ENCODE assay signal across 9 cellular contexts in genomic region chr10:75191821-75192568, GRCh38. TPM values are rescaled to one million over a fixed set of nuclear protein-coding genes. Genes with fewer than 3 reads are reported as not detected.
A peak's percentile ranks its signal among the peaks of the same experiment; 100 is the strongest.
DNase-seq lines count a peak whose midpoint lies in the region; ATAC-seq and TF ChIP-seq lines count a peak whose summit lies in the region.
"Had no signal": no experiment of that assay in that cellular context is flagged by ENCODE, and none has a peak within 500 bp of the region (broad histone marks: within the 10 kb centered on the region; RNA-seq: fewer than 3 reads in every experiment).

No MANE protein-coding gene starts in this region.

- DNase-seq in LHCN-M2 (ENCODE audit: low read depth) (peak; percentile 89), body of pancreas (peak; percentile 52 to 79 (median 65)), left lobe of liver (ENCODE audit: low spot score) (peak; percentile 70), upper lobe of left lung (peak; percentile 60 to 80), OCI-LY7 (ENCODE audit: low spot score) (no peak), SJCRH30 (no peak), C1 segment of cervical spinal cord (lab: John Stamatoyannopoulos, UW) (no peak)
- no peak for DNase-seq in activated CD4-positive, CD25-positive, alpha-beta regulatory T cell treated with anti-CD3 and anti-CD28 coated beads, Interleukin-2, amount 50 U/mL, for 72 hours
- DNase-seq: activated B cell treated with CpG ODN at 0.5 μM for 24 hours had no signal

- H3K4me1 ChIP-seq in body of pancreas (peaks cover 26% of the 10 kb centered on the region), upper lobe of left lung (peaks cover 6 to 23% (median 12%) of the 10 kb centered on the region in 4 donors), OCI-LY7 (ENCODE audit: insufficient read depth, low read length, poor library complexity, severe bottlenecking) (peaks cover 4% of the 10 kb centered on the region), SJCRH30 (no peaks in the 10 kb centered on the region)

- intact Hi-C loops in body of pancreas (cut with DNase I): no loop called here
- intact Hi-C loops in OCI-LY7 (cut with micrococcal nuclease; ENCODE audit: unreplicated experiment): no loop called here

- H3K27ac ChIP-seq in body of pancreas (peak overlapping the region in 3 of 4 donors; percentile 50 to 83 (median 70)), upper lobe of left lung (peak overlapping the region; percentile 23 to 46 (median 40)), OCI-LY7 (ENCODE audit: low read depth, low read length, poor library complexity, severe bottlenecking) (no peak overlapping the region), SJCRH30 (no peak overlapping the region)

- peak in 1 of 4 donors; percentile 38 for TF ChIP-seq EP300 in upper lobe of left lung (IDR thresholded peaks at IDR 0.05)

- H4K20me1 ChIP-seq in OCI-LY7 (ENCODE audit: insufficient read depth, low read length): no peaks in the 10 kb centered on the region

- TF ChIP-seq POLR2A in body of pancreas (IDR thresholded peaks at IDR 0.05) (no peak), upper lobe of left lung (IDR thresholded peaks at IDR 0.05) (peak in 1 of 4 donors; percentile 21)

- BruUV-seq in OCI-LY7 (replicated peaks; lab: Mats Ljungman, UMichigan): no TSS peak

- H3K36me3 ChIP-seq in body of pancreas (replicated peaks in 1 of 2; ENCODE audit: insufficient read depth in 1 of 2, low read depth in 2 of 2): no peaks in the 10 kb centered on the region
- no peaks in the 10 kb centered on the region for H3K36me3 ChIP-seq in upper lobe of left lung
- H3K36me3 ChIP-seq in OCI-LY7 (ENCODE audit: insufficient read depth, low read length): no peaks in the 10 kb centered on the region
- no peaks in the 10 kb centered on the region for H3K36me3 ChIP-seq in SJCRH30

- no peaks in the 10 kb centered on the region for H3K9me2 ChIP-seq in OCI-LY7 (ENCODE audit: insufficient read depth, low read length)

- CTCF ChIA-PET in OCI-LY7 (lab: Charles Lee; ENCODE audit: unreplicated experiment): no interaction called here

- TF ChIP-seq CTCF in body of pancreas (IDR thresholded peaks at IDR 0.05) (peak in 3 of 7 experiments; percentile 12 to 19 (median 14)), upper lobe of left lung (IDR thresholded peaks at IDR 0.05) (no peak), OCI-LY7 (conservative IDR thresholded peaks at IDR 0.05; ENCODE audit: low read length) (no peak)

- WGBS in body of pancreas, 2 donors: 12 to 16% methylated on average over 10 of the region's 10 CpGs
- WGBS in upper lobe of left lung, 2 donors: 42 to 62% methylated on average over 10 of the region's 10 CpGs

- no peak overlapping the region for H3K4me2 ChIP-seq in OCI-LY7 (ENCODE audit: low read length)

- H3K79me2 ChIP-seq in OCI-LY7 (ENCODE audit: insufficient read depth, low read depth, low read length): no peaks in the 10 kb centered on the region

- no peaks in the 10 kb centered on the region for H3K27me3 ChIP-seq in body of pancreas
- no peaks in the 10 kb centered on the region for H3K27me3 ChIP-seq in upper lobe of left lung
- H3K27me3 ChIP-seq in SJCRH30: no peaks in the 10 kb centered on the region

- ATAC-seq in body of pancreas: peak; percentile 89
- ATAC-seq in left lobe of liver: peak; percentile 95
- ATAC-seq in upper lobe of left lung (ENCODE audit: low FRiP score in 2 of 2): peak; percentile 73 to 93

- POLR2A ChIA-PET in OCI-LY7 (lab: Charles Lee): no interaction called here

- H2AFZ ChIP-seq in OCI-LY7 (ENCODE audit: low read length): no peak overlapping the region

- H3K9me3 ChIP-seq in body of pancreas: no peaks in the 10 kb centered on the region
- H3K9me3 ChIP-seq in upper lobe of left lung: no peaks in the 10 kb centered on the region
- H3K9me3 ChIP-seq in OCI-LY7 (ENCODE audit: low read length): no peaks in the 10 kb centered on the region
- no peaks in the 10 kb centered on the region for H3K9me3 ChIP-seq in SJCRH30 (replicated peaks)

- H3K4me3 ChIP-seq in body of pancreas (no peak overlapping the region), upper lobe of left lung (no peak overlapping the region), OCI-LY7 (ENCODE audit: low read depth, low read length, poor library complexity, severe bottlenecking) (no peak overlapping the region), SJCRH30 (no peak overlapping the region)

RNA-seq across cellular contexts. Expression of gene VDAC2, which starts 18.6 kb away (rescaled TPM):
- 194 and 196 TPM in 2 replicates for total RNA-seq in LHCN-M2 (2014; rRNA removed)
- polyA plus RNA-seq in LHCN-M2 (2012): 218 TPM
- 10 to 100 TPM; 52.7 to 71.3 TPM for total RNA-seq in body of pancreas
- total RNA-seq in left lobe of liver: 47.8 TPM
- 100 to 1,000 TPM in 3 of 6 donors, 10 to 100 TPM in 3; 54.5 to 137 (median 98.8) TPM for total RNA-seq in upper lobe of left lung
- total RNA-seq in OCI-LY7 (2014; rRNA removed; shearing (Covaris generic)): 77.8 and 81.4 TPM in 2 replicates
- 148 and 182 TPM in 2 replicates for total RNA-seq in OCI-LY7 (2022)
- 275 and 285 TPM in 2 replicates for total RNA-seq in SJCRH30 (2014; rRNA removed; shearing (Covaris generic))

RNA-seq across cellular contexts. Expression of gene COMTD1, which starts 43.8 kb away (rescaled TPM):
- total RNA-seq in LHCN-M2 (2014; rRNA removed) (11.5 and 11.7 TPM in 2 replicates), body of pancreas (100 to 1,000 TPM; 156 to 301 TPM), left lobe of liver (26.9 TPM), upper lobe of left lung (10 to 100 TPM; 28.0 to 56.6 (median 35.6) TPM), OCI-LY7 (2022) (37.6 and 47.2 TPM in 2 replicates)
- 11.3 TPM for polyA plus RNA-seq in LHCN-M2 (2012)
- total RNA-seq in OCI-LY7 (2014; rRNA removed; shearing (Covaris generic)): 20.7 and 37.7 TPM in 2 replicates
- 5.6 and 6.1 TPM in 2 replicates for total RNA-seq in SJCRH30 (2014; rRNA removed; shearing (Covaris generic))

Comparison
In these comparisons a context has a peak if more than half of its experiments do, and no peak if none do; other contexts are left out.
1. DNase-seq: peak in LHCN-M2 (single experiment), body of pancreas (4 of 4), left lobe of liver (single experiment) and upper lobe of left lung (2 of 2); none in OCI-LY7 (single experiment), activated CD4-positive, CD25-positive, alpha-beta regulatory T cell treated with anti-CD3 and anti-CD28 coated beads, Interleukin-2, amount 50 U/mL, for 72 hours (single experiment), SJCRH30 (0 of 2) and C1 segment of cervical spinal cord (0 of 14).
2. H3K27ac ChIP-seq: peak in body of pancreas (3 of 4) and upper lobe of left lung (4 of 4); none in OCI-LY7 (single experiment) and SJCRH30 (single experiment).
3. Peak in every context shown above with its lines, with median percentiles within 50 percentile points of each other: ATAC-seq.